Comparison of ENCODE assay signal across 24 cellular contexts in the genomic region with DNA sequence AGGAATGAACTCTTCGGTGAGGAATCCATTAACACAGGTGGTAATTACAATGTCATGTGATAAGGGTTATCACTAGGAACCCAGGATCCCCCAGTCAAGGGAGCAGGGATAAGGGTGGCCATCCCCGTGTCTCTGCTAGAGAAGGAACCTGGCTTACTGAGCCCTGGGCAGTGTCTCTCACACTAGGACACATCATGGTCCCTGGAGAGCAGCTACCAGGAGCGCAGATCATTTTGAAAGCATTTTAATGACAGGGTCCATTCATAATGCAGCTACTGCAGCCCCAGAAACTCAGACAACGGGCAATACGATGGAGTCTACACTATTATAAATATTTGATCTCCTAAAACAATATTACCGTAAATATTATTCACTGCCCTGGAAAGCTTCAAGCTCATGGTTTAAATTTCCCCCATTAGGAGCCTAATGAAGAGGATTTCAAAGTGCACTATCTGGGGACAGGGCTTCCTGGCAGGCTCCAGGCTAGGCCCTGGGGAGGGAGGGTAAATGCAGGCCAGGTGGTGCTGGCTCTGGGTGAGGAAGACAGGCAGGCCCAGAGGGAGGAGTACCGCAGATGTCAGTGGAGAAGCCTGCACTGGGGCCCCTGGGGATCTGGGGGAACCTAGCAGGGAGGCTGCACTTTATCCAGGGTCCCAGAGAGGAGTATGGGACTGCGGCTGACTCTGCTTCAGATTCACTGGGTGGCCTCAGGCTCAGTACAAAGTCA. TPM values are rescaled to one million over a fixed set of nuclear protein-coding genes. Genes with fewer than 3 reads are reported as not detected.
"Had no signal": no experiment of that assay in that cellular context is flagged by ENCODE, and none has a peak within 500 bp of the region (broad histone marks: within the 10 kb centered on the region; RNA-seq: fewer than 3 reads in every experiment).

No MANE protein-coding gene starts in this region.

- H3K4me1 ChIP-seq: breast epithelium, colonic mucosa, testis had no signal

- H3K36me3 Mint-ChIP-seq: activated naive CD8-positive, alpha-beta T cell treated with anti-CD3 and anti-CD28 coated beads, Interleukin-2, amount 10 ng/mL, durations not matched to agents 7 days and 5 days; stimulated activated memory B cell treated with anti-CD40 and anti-IgM and Interleukin-4, amounts not matched to agents 10 μg/mL and 1 μg/mL and 100 μg/mL, for 72 hours had no signal

- DNase-seq: activated B cell treated with CpG ODN at 0.5 μM for 24 hours; activated CD4-positive, alpha-beta T cell treated with anti-CD3 and anti-CD28 coated beads for 36 hours; activated CD4-positive, alpha-beta T cell treated with anti-CD3 and anti-CD28 coated beads, Interleukin-2, amount 50 U/mL, for 48 hours; activated CD8-positive, alpha-beta memory T cell treated with anti-CD3 and anti-CD28 coated beads, Interleukin-2, amount 50 U/mL, for 48 hours; activated naive CD4-positive, alpha-beta T cell treated with anti-CD3 and anti-CD28 coated beads for 36 hours; activated naive CD8-positive, alpha-beta T cell treated with anti-CD3 and anti-CD28 coated beads, Interleukin-2, amount 10 ng/mL, durations not matched to agents 7 days and 5 days; activated T-cell treated with anti-CD3 and anti-CD28 coated beads, Interleukin-2, amount 50 U/mL, for 48 hours; amniotic stem cell; colonic mucosa; esophagus squamous epithelium; gastrocnemius medialis; heart left ventricle; occipital lobe; small intestine; stimulated activated CD4-positive, alpha-beta T cell treated with anti-CD3 and anti-CD28 coated beads, Interleukin-2, amount 100 ng/mL, for 24 hours; T1000; testis had no signal

- H3K27ac ChIP-seq: breast epithelium, colonic mucosa, esophagus squamous epithelium, heart left ventricle, testis, vagina had no signal

- H3K27ac Mint-ChIP-seq: activated B cell treated with CpG ODN at 0.5 μM for 24 hours; activated CD4-positive, alpha-beta T cell treated with anti-CD3 and anti-CD28 coated beads for 36 hours; activated naive CD4-positive, alpha-beta T cell treated with anti-CD3 and anti-CD28 coated beads for 36 hours; activated naive CD8-positive, alpha-beta T cell treated with anti-CD3 and anti-CD28 coated beads, Interleukin-2, amount 10 ng/mL, durations not matched to agents 7 days and 5 days; nephron; stimulated activated memory B cell treated with anti-CD40 and anti-IgM and Interleukin-4, amounts not matched to agents 10 μg/mL and 1 μg/mL and 100 μg/mL, for 72 hours had no signal

- H3K36me3 ChIP-seq: breast epithelium, colonic mucosa, esophagus squamous epithelium, gastrocnemius medialis, heart left ventricle, vagina had no signal

- H3K27me3 ChIP-seq: breast epithelium, colonic mucosa, gastrocnemius medialis, heart left ventricle, testis, vagina had no signal

- H3K9me3 Mint-ChIP-seq: activated B cell treated with CpG ODN at 0.5 μM for 24 hours; activated naive CD4-positive, alpha-beta T cell treated with anti-CD3 and anti-CD28 coated beads for 36 hours; activated naive CD8-positive, alpha-beta T cell treated with anti-CD3 and anti-CD28 coated beads, Interleukin-2, amount 10 ng/mL, durations not matched to agents 7 days and 5 days; central memory CD8-positive, alpha-beta T cell; nephron; stimulated activated memory B cell treated with anti-CD40 and anti-IgM and Interleukin-4, amounts not matched to agents 10 μg/mL and 1 μg/mL and 100 μg/mL, for 72 hours had no signal

- H3K4me1 Mint-ChIP-seq: activated CD4-positive, alpha-beta T cell treated with anti-CD3 and anti-CD28 coated beads for 36 hours; central memory CD8-positive, alpha-beta T cell; stimulated activated memory B cell treated with anti-CD40 and anti-IgM and Interleukin-4, amounts not matched to agents 10 μg/mL and 1 μg/mL and 100 μg/mL, for 72 hours had no signal

- H3K9me3 ChIP-seq: breast epithelium, colonic mucosa, esophagus squamous epithelium, gastrocnemius medialis, heart left ventricle, testis, vagina had no signal

- H3K4me3 Mint-ChIP-seq: activated B cell treated with CpG ODN at 0.5 μM for 24 hours; activated CD4-positive, alpha-beta T cell treated with anti-CD3 and anti-CD28 coated beads for 36 hours; activated naive CD4-positive, alpha-beta T cell treated with anti-CD3 and anti-CD28 coated beads for 36 hours; activated naive CD8-positive, alpha-beta T cell treated with anti-CD3 and anti-CD28 coated beads, Interleukin-2, amount 10 ng/mL, durations not matched to agents 7 days and 5 days; central memory CD8-positive, alpha-beta T cell; nephron; stimulated activated memory B cell treated with anti-CD40 and anti-IgM and Interleukin-4, amounts not matched to agents 10 μg/mL and 1 μg/mL and 100 μg/mL, for 72 hours had no signal

- ATAC-seq: activated CD4-positive, alpha-beta T cell treated with anti-CD3 and anti-CD28 coated beads for 36 hours; gastrocnemius medialis; heart left ventricle; sciatic nerve; stimulated activated memory B cell treated with anti-CD40 and anti-IgM and Interleukin-4, amounts not matched to agents 10 μg/mL and 1 μg/mL and 100 μg/mL, for 72 hours had no signal

- H3K4me3 ChIP-seq: breast epithelium, colonic mucosa, esophagus squamous epithelium, gastrocnemius medialis, heart left ventricle, testis, vagina had no signal

RNA-seq across cellular contexts. Expression of a gene that starts 52.6 kb away (rescaled TPM):
- total RNA-seq: activated B cell treated with CpG ODN at 0.5 μM for 24 hours; activated CD4-positive, alpha-beta T cell treated with anti-CD3 and anti-CD28 coated beads for 36 hours; activated CD8-positive, alpha-beta memory T cell treated with anti-CD3 and anti-CD28 coated beads for 36 hours; activated naive CD4-positive, alpha-beta T cell treated with anti-CD3 and anti-CD28 coated beads for 36 hours; activated naive CD8-positive, alpha-beta T cell treated with anti-CD3 and anti-CD28 coated beads, Interleukin-2, amount 10 ng/mL, durations not matched to agents 7 days and 5 days had no signal
